ENCODE assay signal across 10 cellular contexts in genomic region chr3:40800343-40800742, GRCh38.
DNase-seq lines count a peak whose midpoint lies in the region; ATAC-seq and TF ChIP-seq lines count a peak whose summit lies in the region.
"Had no signal": no experiment of that assay in that cellular context is flagged by ENCODE, and none has a peak within 500 bp of the region (broad histone marks: within the 10 kb centered on the region; RNA-seq: fewer than 3 reads in every experiment).

No MANE protein-coding gene starts in this region.

- H3K27me3 ChIP-seq in esophagus muscularis mucosa (no peaks in the 10 kb centered on the region), osteoblast (ENCODE audit: insufficient read depth, low read length) (no peaks in the 10 kb centered on the region)
- H3K27me3 ChIP-seq: SJSA1 had no signal

- H2AFZ ChIP-seq in osteoblast (ENCODE audit: low read length): no peak overlapping the region

- no peak for ATAC-seq in HG02642 (IDR thresholded peaks at IDR 0.05; ENCODE audit: poor library complexity, unreplicated experiment)

- H3K4me3 ChIP-seq in esophagus muscularis mucosa (no peak overlapping the region), osteoblast (ENCODE audit: insufficient read depth, low read length) (no peak overlapping the region)
- H3K4me3 ChIP-seq: SJSA1 had no signal

- H3K4me1 ChIP-seq in esophagus muscularis mucosa (peaks cover 0 to 4% (median 0%) of the 10 kb centered on the region in 4 donors), osteoblast (ENCODE audit: insufficient read depth, low read length) (peaks cover 12% of the 10 kb centered on the region)
- H3K4me1 ChIP-seq: SJSA1 had no signal

- no peaks in the 10 kb centered on the region for H3K79me2 ChIP-seq in osteoblast (ENCODE audit: insufficient read depth, low read length)

- no peaks in the 10 kb centered on the region for H3K9me3 ChIP-seq in esophagus muscularis mucosa
- H3K9me3 ChIP-seq in osteoblast (ENCODE audit: low read depth, low read length): no peaks in the 10 kb centered on the region
- H3K9me3 ChIP-seq: SJSA1 had no signal

- TF ChIP-seq EP300 in esophagus muscularis mucosa (IDR thresholded peaks at IDR 0.05): peak; percentile 21

- DNase-seq in Daoy (ENCODE audit: low read depth) (peak; percentile 80), NOMO-1 treated with dmso at 0.1 percent for 144 hours (lab: John Stamatoyannopoulos, UW; ENCODE audit: unreplicated experiment) (peak; percentile 8), esophagus muscularis mucosa (ENCODE audit: extremely low spot score) (peak; percentile 91), osteoblast (ENCODE audit: insufficient read length, low spot score, missing footprints) (no peak), HuH-7.5 (ENCODE audit: low spot score) (no peak), NCI-H1105 treated with DMSO at 0.1 percent for 48 hours (lab: John Stamatoyannopoulos, UW) (no peak), NCI-H2227 (lab: John Stamatoyannopoulos, UW; ENCODE audit: unreplicated experiment) (no peak)
- DNase-seq: naive B cell had no signal

- no peaks in the 10 kb centered on the region for H3K36me3 ChIP-seq in esophagus muscularis mucosa
- no peaks in the 10 kb centered on the region for H3K36me3 ChIP-seq in osteoblast (ENCODE audit: insufficient read depth, low read length)
- H3K36me3 ChIP-seq: SJSA1 had no signal

- TF ChIP-seq POLR2A in esophagus muscularis mucosa (IDR thresholded peaks at IDR 0.05; ENCODE audit: low read depth): no peak

- intact Hi-C loops in esophagus muscularis mucosa (cut with DNase I): no loop called here

- no peak overlapping the region for H3K27ac ChIP-seq in esophagus muscularis mucosa (replicated peaks in 1 of 4)
- no peak overlapping the region for H3K27ac ChIP-seq in osteoblast (ENCODE audit: low read depth, low read length)
- H3K27ac ChIP-seq: SJSA1 had no signal

- H3K4me2 ChIP-seq in osteoblast (ENCODE audit: insufficient read depth, low read length): peak overlapping the region; percentile 25

- no peaks in the 10 kb centered on the region for H4K20me1 ChIP-seq in osteoblast (ENCODE audit: insufficient read depth, low read length)

- TF ChIP-seq CTCF in esophagus muscularis mucosa (IDR thresholded peaks at IDR 0.05) (no peak), osteoblast (IDR thresholded peaks at IDR 0.05; ENCODE audit: extremely low read depth, low read depth, low read length) (no peak)

Comparison
In these comparisons a context has a peak if more than half of its experiments do, and no peak if none do; other contexts are left out.
1. DNase-seq: peak in Daoy (single experiment), NOMO-1 treated with dmso at 0.1 percent for 144 hours (single experiment) and esophagus muscularis mucosa (single experiment); none in osteoblast (single experiment), HuH-7.5 (single experiment), NCI-H1105 treated with DMSO at 0.1 percent for 48 hours (single experiment) and NCI-H2227 (single experiment).